10 cellular contexts compared by ENCODE assay signal in genomic region chr3:66479532-66479947, GRCh38.
DNase-seq lines count a peak whose midpoint lies in the region; ATAC-seq and TF ChIP-seq lines count a peak whose summit lies in the region.
"Had no signal": no experiment of that assay in that cellular context is flagged by ENCODE, and none has a peak within 500 bp of the region (broad histone marks: within the 10 kb centered on the region; RNA-seq: fewer than 3 reads in every experiment).

No MANE protein-coding gene starts in this region.

- H3K36me3 ChIP-seq in neutrophil: no peaks in the 10 kb centered on the region
- H3K36me3 ChIP-seq: breast epithelium, HAP-1 had no signal

- peak; percentile 44 for ATAC-seq in GM18511 (IDR thresholded peaks at IDR 0.05; ENCODE audit: unreplicated experiment)
- ATAC-seq in GM21423 (IDR thresholded peaks at IDR 0.05; ENCODE audit: unreplicated experiment): peak; percentile 20
- no peak for ATAC-seq in HG03095 (IDR thresholded peaks at IDR 0.05; ENCODE audit: unreplicated experiment)

- H3K27me3 ChIP-seq in neutrophil: no peaks in the 10 kb centered on the region
- H3K27me3 ChIP-seq: breast epithelium had no signal

- H3K27me3 Mint-ChIP-seq in T-helper 2 cell treated with Interferon-gamma antibody and Interleukin-4, amounts not matched to agents 5 μg/mL and 100 μg/mL, for 36 hours (ENCODE audit: low read depth): no peaks in the 10 kb centered on the region

- H3K4me3 Mint-ChIP-seq in T-helper 2 cell treated with Interferon-gamma antibody and Interleukin-4, amounts not matched to agents 5 μg/mL and 100 μg/mL, for 36 hours: peak overlapping the region; percentile 16

- no peaks in the 10 kb centered on the region for H3K9me3 ChIP-seq in neutrophil
- H3K9me3 ChIP-seq: breast epithelium had no signal

- H3K36me3 Mint-ChIP-seq in T-helper 2 cell treated with Interferon-gamma antibody and Interleukin-4, amounts not matched to agents 5 μg/mL and 100 μg/mL, for 36 hours (ENCODE audit: low read depth): peaks cover 27% of the 10 kb centered on the region

- no peak overlapping the region for H3K27ac Mint-ChIP-seq in T-helper 2 cell treated with Interferon-gamma antibody and Interleukin-4, amounts not matched to agents 5 μg/mL and 100 μg/mL, for 36 hours

- TF ChIP-seq CTCF in neutrophil (IDR thresholded peaks at IDR 0.05): no peak

- H3K4me1 Mint-ChIP-seq in T-helper 2 cell treated with Interferon-gamma antibody and Interleukin-4, amounts not matched to agents 5 μg/mL and 100 μg/mL, for 36 hours (ENCODE audit: low read depth): peaks cover 58% of the 10 kb centered on the region

- H3K4me1 ChIP-seq in neutrophil (ENCODE audit: control insufficient read depth in 1 of 2, insufficient read depth in 1 of 2, low read depth in 1 of 2, low read length in 1 of 2): peaks cover 35 to 53% of the 10 kb centered on the region in 2 experiments

- H3K9me3 Mint-ChIP-seq in T-helper 2 cell treated with Interferon-gamma antibody and Interleukin-4, amounts not matched to agents 5 μg/mL and 100 μg/mL, for 36 hours: peaks cover 14% of the 10 kb centered on the region

- H3K27ac ChIP-seq in neutrophil: peak overlapping the region; percentile 6

- no peak overlapping the region for H3K4me3 ChIP-seq in neutrophil (ENCODE audit: low read depth in 1 of 2, low read length in 1 of 2)
- H3K4me3 ChIP-seq: breast epithelium, HAP-1 had no signal

- no peak for DNase-seq in T-helper 2 cell treated with Interferon-gamma antibody and Interleukin-4, amounts not matched to agents 5 μg/mL and 100 μg/mL, for 36 hours (ENCODE audit: low spot score)
- no peak for DNase-seq in NCI-H1694 (lab: John Stamatoyannopoulos, UW)
- DNase-seq in islet precursor cell: no peak
- DNase-seq: NK-92 treated with Interleukin-12 subunit alpha and Interleukin-12 subunit beta, amount 100 ng/mL, for 24 hours had no signal
